Comparison of ENCODE assay signal across 8 cellular contexts in genomic region chr7:101245147-101245668, GRCh38. TPM values are rescaled to one million over a fixed set of nuclear protein-coding genes. Genes with fewer than 3 reads are reported as not detected.
DNase-seq lines count a peak whose midpoint lies in the region; TF ChIP-seq lines count a peak whose summit lies in the region.

No MANE protein-coding gene starts in this region.

- no peaks in the 10 kb centered on the region for H3K9me2 ChIP-seq in GM23248 (ENCODE audit: insufficient read depth)

- no peak for TF ChIP-seq CTCF in fibroblast of pulmonary artery (IDR thresholded peaks at IDR 0.05; ENCODE audit: low read length, missing control alignments)

- in situ Hi-C loops in GM23248 (cut with MboI), result no loop called here

- H3K27me3 ChIP-seq in GM23248 (replicated peaks; ENCODE audit: insufficient read depth) (no peaks in the 10 kb centered on the region), skeletal muscle satellite cell (ENCODE audit: control insufficient read depth, insufficient read depth, low read length) (no peaks in the 10 kb centered on the region)

- H3K4me2 ChIP-seq in GM23248 (ENCODE audit: unreplicated experiment) (peak overlapping the region; percentile 94), skeletal muscle satellite cell (ENCODE audit: low read length) (peak overlapping the region; percentile 98)

- peak overlapping the region; percentile 84 for H2AFZ ChIP-seq in GM23248

- H4K20me1 ChIP-seq in GM23248 (ENCODE audit: insufficient read depth), result no peaks in the 10 kb centered on the region

- H3K4me3 ChIP-seq in GM23248 (peak overlapping the region; percentile 94), SK-N-MC (peak overlapping the region; percentile 97), fibroblast of pulmonary artery (replicated peaks; ENCODE audit: low read depth, low read length) (peak overlapping the region; percentile 99), skeletal muscle satellite cell (ENCODE audit: low read length) (peak overlapping the region; percentile 96)

- DNase-seq in GM23248 (no peak), SK-N-MC (ENCODE audit: low read depth, low spot score) (no peak), fibroblast of pulmonary artery (ENCODE audit: low read depth) (no peak), NCI-H1105 treated with DMSO at 0.1 percent for 48 hours (lab: John Stamatoyannopoulos, UW) (no peak), cerebellum (ENCODE audit: low spot score) (no peak), NCI-H1105 (lab: John Stamatoyannopoulos, UW) (no peak), COLO829 (ENCODE audit: low spot score) (no peak)

- no peaks in the 10 kb centered on the region for H3K36me3 ChIP-seq in GM23248 (ENCODE audit: low read depth)
- H3K36me3 ChIP-seq in SK-N-MC (ENCODE audit: insufficient read depth, low read length), result no peaks in the 10 kb centered on the region; the same call in 1 of the 2 replicates
- peaks cover 14% of the 10 kb centered on the region for H3K36me3 ChIP-seq in skeletal muscle satellite cell (ENCODE audit: insufficient read depth, low read length)

- WGBS in GM23248 (ENCODE audit: low coverage in 1 of 2, low lambda C conversion rate in 2 of 2, missing lambda C conversion rate in 2 of 2), 2 experiments, result 21 to 22% methylated on average over 32 of the region's 32 CpGs

- H3K4me1 ChIP-seq in GM23248 (ENCODE audit: insufficient read depth) (peaks cover 12% of the 10 kb centered on the region), skeletal muscle satellite cell (ENCODE audit: control insufficient read depth, insufficient read depth, low read length) (peaks cover 17% of the 10 kb centered on the region)

- H3K9ac ChIP-seq in GM23248 (peak overlapping the region; percentile 87), SK-N-MC (ENCODE audit: insufficient read length) (peak overlapping the region; percentile 92), skeletal muscle satellite cell (ENCODE audit: low read depth, low read length) (peak overlapping the region; percentile 94)

- H3K27ac ChIP-seq in GM23248 (peak overlapping the region; percentile 87), SK-N-MC (no peak overlapping the region)

- H3K9me3 ChIP-seq in GM23248 (ENCODE audit: low read depth) (no peaks in the 10 kb centered on the region), SK-N-MC (ENCODE audit: low read depth, low read length) (no peaks in the 10 kb centered on the region), skeletal muscle satellite cell (replicated peaks; ENCODE audit: low read length) (no peaks in the 10 kb centered on the region)

- peaks cover 83% of the 10 kb centered on the region for H3K79me2 ChIP-seq in GM23248 (ENCODE audit: insufficient read depth)

- peaks cover 15% of the 10 kb centered on the region for H3F3A ChIP-seq in GM23248 (ENCODE audit: insufficient read depth)

RNA-seq across cellular contexts. Expression of gene FIS1, which starts 0.3 kb away (rescaled TPM):
- total RNA-seq in GM23248 (2014; rRNA removed; shearing (Covaris generic)), result 169 and 193 TPM in 2 replicates
- 235 and 237 TPM in 2 replicates for polyA plus RNA-seq in GM23248 (2016; fragmentation: Nextera tagmentation; extraction: Ambion mirVana)
- 185 TPM in 2 replicates for total RNA-seq in skeletal muscle satellite cell (2012; rRNA removed)
- total RNA-seq in cerebellum, result 45.4 TPM

RNA-seq across cellular contexts. Expression of gene CLDN15, which starts 7.6 kb away (rescaled TPM):
- total RNA-seq in GM23248 (2014; rRNA removed; shearing (Covaris generic)), result 2.9 and 5.0 TPM in 2 replicates
- polyA plus RNA-seq in GM23248 (2016; fragmentation: Nextera tagmentation; extraction: Ambion mirVana), result 0.81 and 1.4 TPM in 2 replicates
- total RNA-seq in skeletal muscle satellite cell (2012; rRNA removed), result 1.7 and 4.3 TPM in 2 replicates
- 5.4 TPM for total RNA-seq in cerebellum

RNA-seq across cellular contexts. Expression of gene ZNHIT1, which starts 27.2 kb away (rescaled TPM):
- 98.0 and 102 TPM in 2 replicates for total RNA-seq in GM23248 (2014; rRNA removed; shearing (Covaris generic))
- polyA plus RNA-seq in GM23248 (2016; fragmentation: Nextera tagmentation; extraction: Ambion mirVana), result 119 and 129 TPM in 2 replicates
- 83.4 and 121 TPM in 2 replicates for total RNA-seq in skeletal muscle satellite cell (2012; rRNA removed)
- 22.0 TPM for total RNA-seq in cerebellum

RNA-seq across cellular contexts. Expression of gene PLOD3, which starts 27.8 kb away (rescaled TPM):
- 126 and 149 TPM in 2 replicates for total RNA-seq in GM23248 (2014; rRNA removed; shearing (Covaris generic))
- polyA plus RNA-seq in GM23248 (2016; fragmentation: Nextera tagmentation; extraction: Ambion mirVana), result 189 and 190 TPM in 2 replicates
- total RNA-seq in skeletal muscle satellite cell (2012; rRNA removed), result 64.9 and 73.6 TPM in 2 replicates
- total RNA-seq in cerebellum, result 13.4 TPM

RNA-seq across cellular contexts. Expression of gene MOGAT3, which starts 44.4 kb away (rescaled TPM):
- total RNA-seq in GM23248 (2014; rRNA removed; shearing (Covaris generic)), result not detected in 2 replicates
- not detected in 2 replicates for polyA plus RNA-seq in GM23248 (2016; fragmentation: Nextera tagmentation; extraction: Ambion mirVana)
- not detected in 2 replicates for total RNA-seq in skeletal muscle satellite cell (2012; rRNA removed)
- not detected for total RNA-seq in cerebellum
